In genomic region chr12:55732288-55732687, GRCh38 we compare ENCODE assay signal across 16 cellular contexts.
"Had no signal": no experiment of that assay in that cellular context is flagged by ENCODE, and none has a peak within 500 bp of the region (broad histone marks: within the 10 kb centered on the region; RNA-seq: fewer than 3 reads in every experiment).

No MANE protein-coding gene starts in this region.

- H3K27me3 Mint-ChIP-seq: activated naive CD8-positive, alpha-beta T cell treated with anti-CD3 and anti-CD28 coated beads for 36 hours had no signal

- H3K27ac Mint-ChIP-seq: activated naive CD8-positive, alpha-beta T cell treated with anti-CD3 and anti-CD28 coated beads for 36 hours; mesothelial cell of epicardium; T-helper 2 cell treated with Interferon-gamma antibody and Interleukin-4, amounts not matched to agents 5 μg/mL and 100 μg/mL, for 36 hours had no signal

- ATAC-seq: foreskin keratinocyte, left ventricle myocardium superior, right lobe of liver, upper lobe of right lung had no signal

- H3K9me3 Mint-ChIP-seq: activated naive CD8-positive, alpha-beta T cell treated with anti-CD3 and anti-CD28 coated beads for 36 hours; mesothelial cell of epicardium; T-helper 2 cell treated with Interferon-gamma antibody and Interleukin-4, amounts not matched to agents 5 μg/mL and 100 μg/mL, for 36 hours had no signal

- H3K9me3 ChIP-seq: prostate gland, right lobe of liver, upper lobe of right lung had no signal

- H3K4me3 ChIP-seq: prostate gland, right lobe of liver, upper lobe of right lung had no signal

- DNase-seq: activated CD4-positive, alpha-beta T cell treated with anti-CD3 and anti-CD28 coated beads, Interleukin-2, amount 50 U/mL, for 1 hour; activated effector memory CD4-positive, alpha-beta T cell treated with anti-CD3 and anti-CD28 coated beads, Interleukin-2, amount 50 U/mL, for 16 hours; activated naive CD8-positive, alpha-beta T cell treated with anti-CD3 and anti-CD28 coated beads for 36 hours; activated T-cell treated with anti-CD3 and anti-CD28 coated beads, Interleukin-2, amount 50 U/mL, for 1 hour; aorta; foreskin keratinocyte; head of caudate nucleus; left ventricle myocardium superior; nucleus accumbens; right lobe of liver; stimulated activated CD4-positive, alpha-beta T cell treated with anti-CD3 and anti-CD28 coated beads, Interleukin-2, amount 100 ng/mL, for 24 hours; stimulated activated naive CD4-positive, alpha-beta T cell treated with Interleukin-2 at 50 U/mL for 16 hours; upper lobe of right lung had no signal

- H3K27ac ChIP-seq: foreskin keratinocyte, prostate gland, right lobe of liver, upper lobe of right lung had no signal

- H3K36me3 ChIP-seq: prostate gland, right lobe of liver had no signal

- H3K27me3 ChIP-seq: foreskin keratinocyte, right lobe of liver, upper lobe of right lung had no signal

- H3K4me3 Mint-ChIP-seq: activated naive CD8-positive, alpha-beta T cell treated with anti-CD3 and anti-CD28 coated beads for 36 hours; mesothelial cell of epicardium; T-helper 2 cell treated with Interferon-gamma antibody and Interleukin-4, amounts not matched to agents 5 μg/mL and 100 μg/mL, for 36 hours had no signal

- H3K36me3 Mint-ChIP-seq: mesothelial cell of epicardium had no signal
